In the genomic region with DNA sequence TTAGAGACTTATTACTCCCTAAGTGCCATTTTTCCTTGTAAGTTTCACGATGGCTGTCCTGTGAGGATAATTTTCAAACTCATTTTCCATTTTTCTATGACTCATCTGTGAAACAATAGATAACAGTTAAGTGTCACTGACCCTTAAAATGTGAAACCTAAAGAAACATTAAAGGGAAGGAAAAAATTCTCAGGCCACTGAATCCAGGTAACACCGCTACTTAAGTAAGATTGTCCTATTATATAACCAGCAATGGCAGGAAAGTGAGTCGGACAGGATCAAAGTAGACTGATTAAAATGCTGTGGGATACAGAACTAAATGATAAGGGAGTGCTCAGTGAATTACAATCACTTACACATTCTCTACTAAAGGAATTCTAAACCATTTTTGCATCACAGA, we compare ENCODE assay signal across 1 cellular context.
TF ChIP-seq lines count a peak whose summit lies in the region.

No MANE protein-coding gene starts in this region.

TF ChIP-seq in K562, 482 proteins besides CTCF, POLR2A, EP300 and RAD21 (continued from another document and continues in another):
- TF ChIP-seq, protein P1, sequence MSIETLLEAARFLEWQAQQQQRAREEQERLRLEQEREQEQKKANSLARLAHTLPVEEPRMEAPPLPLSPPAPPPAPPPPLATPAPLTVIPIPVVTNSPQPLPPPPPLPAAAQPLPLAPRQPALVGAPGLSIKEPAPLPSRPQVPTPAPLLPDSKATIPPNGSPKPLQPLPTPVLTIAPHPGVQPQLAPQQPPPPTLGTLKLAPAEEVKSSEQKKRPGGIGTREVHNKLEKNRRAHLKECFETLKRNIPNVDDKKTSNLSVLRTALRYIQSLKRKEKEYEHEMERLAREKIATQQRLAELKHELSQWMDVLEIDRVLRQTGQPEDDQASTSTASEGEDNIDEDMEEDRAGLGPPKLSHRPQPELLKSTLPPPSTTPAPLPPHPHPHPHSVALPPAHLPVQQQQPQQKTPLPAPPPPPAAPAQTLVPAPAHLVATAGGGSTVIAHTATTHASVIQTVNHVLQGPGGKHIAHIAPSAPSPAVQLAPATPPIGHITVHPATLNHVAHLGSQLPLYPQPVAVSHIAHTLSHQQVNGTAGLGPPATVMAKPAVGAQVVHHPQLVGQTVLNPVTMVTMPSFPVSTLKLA (conservative IDR thresholded peaks at IDR 0.05), result no peak
- TF ChIP-seq, protein P2, sequence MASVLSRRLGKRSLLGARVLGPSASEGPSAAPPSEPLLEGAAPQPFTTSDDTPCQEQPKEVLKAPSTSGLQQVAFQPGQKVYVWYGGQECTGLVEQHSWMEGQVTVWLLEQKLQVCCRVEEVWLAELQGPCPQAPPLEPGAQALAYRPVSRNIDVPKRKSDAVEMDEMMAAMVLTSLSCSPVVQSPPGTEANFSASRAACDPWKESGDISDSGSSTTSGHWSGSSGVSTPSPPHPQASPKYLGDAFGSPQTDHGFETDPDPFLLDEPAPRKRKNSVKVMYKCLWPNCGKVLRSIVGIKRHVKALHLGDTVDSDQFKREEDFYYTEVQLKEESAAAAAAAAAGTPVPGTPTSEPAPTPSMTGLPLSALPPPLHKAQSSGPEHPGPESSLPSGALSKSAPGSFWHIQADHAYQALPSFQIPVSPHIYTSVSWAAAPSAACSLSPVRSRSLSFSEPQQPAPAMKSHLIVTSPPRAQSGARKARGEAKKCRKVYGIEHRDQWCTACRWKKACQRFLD (CRISPR knock-in tag; IDR thresholded peaks at IDR 0.05), result no peak
- TF ChIP-seq E2F3 (CRISPR knock-in tag; IDR thresholded peaks at IDR 0.05) (no peak), ZNF785 (CRISPR knock-in tag; IDR thresholded peaks at IDR 0.05) (no peak), ZFPM2 (CRISPR knock-in tag; IDR thresholded peaks at IDR 0.05) (no peak), CC2D1A (IDR thresholded peaks at IDR 0.05) (no peak), ZNF408 (CRISPR knock-in tag; IDR thresholded peaks at IDR 0.05; ENCODE audit: low read depth) (no peak), ZNF121 (CRISPR knock-in tag; conservative IDR thresholded peaks at IDR 0.05) (no peak), CCAR2 (IDR thresholded peaks at IDR 0.05; ENCODE audit: low read depth, low read length) (no peak), MAZ (CRISPR knock-in tag; conservative IDR thresholded peaks at IDR 0.05 in 1 of 2, IDR thresholded peaks at IDR 0.05 in 1 of 2) (no peak), MTA2 (IDR thresholded peaks at IDR 0.05; ENCODE audit: low read depth) (0 out of 2 replicates have a peak, but pooled peaks have one; percentile 7), FOXJ3 (CRISPR knock-in tag; IDR thresholded peaks at IDR 0.05) (no peak), ZNF41 (CRISPR knock-in tag; conservative IDR thresholded peaks at IDR 0.05) (no peak), SREBF1 (IDR thresholded peaks at IDR 0.05; ENCODE audit: borderline replicate concordance, low read depth, low read length) (no peak), SNIP1 (IDR thresholded peaks at IDR 0.05; ENCODE audit: low read depth) (no peak), RAD51 (IDR thresholded peaks at IDR 0.05; ENCODE audit: borderline replicate concordance, low read depth) (no peak), ZKSCAN8 (CRISPR knock-in tag; IDR thresholded peaks at IDR 0.05) (no peak), PHB (CRISPR knock-in tag; IDR thresholded peaks at IDR 0.05) (no peak), KAT2B (IDR thresholded peaks at IDR 0.05; ENCODE audit: low read depth, low read length) (no peak), PTBP1 (IDR thresholded peaks at IDR 0.05; ENCODE audit: low read depth, low read length) (no peak), TARDBP (IDR thresholded peaks at IDR 0.05) (no peak), TAF7 (tag; IDR thresholded peaks at IDR 0.05) (no peak), PURB (CRISPR knock-in tag; IDR thresholded peaks at IDR 0.05; ENCODE audit: low read depth) (no peak), TCF7L2 (IDR thresholded peaks at IDR 0.05; ENCODE audit: low read depth, low read length) (no peak), DPF2 (IDR thresholded peaks at IDR 0.05) (peak; percentile 94), ZNF217 (CRISPR knock-in tag; IDR thresholded peaks at IDR 0.05) (no peak), ZNF764 (CRISPR knock-in tag; IDR thresholded peaks at IDR 0.05; ENCODE audit: low read depth) (no peak), CBX1 (IDR thresholded peaks at IDR 0.05; ENCODE audit: low read depth) (no peak), NR1H2 (CRISPR knock-in tag; IDR thresholded peaks at IDR 0.05) (no peak), SMARCA4 (IDR thresholded peaks at IDR 0.05) (peak; percentile 91), KLF6 (CRISPR knock-in tag; IDR thresholded peaks at IDR 0.05; ENCODE audit: borderline replicate concordance) (no peak), PCBP2 (IDR thresholded peaks at IDR 0.05; ENCODE audit: low read depth, low read length, poor library complexity, severe bottlenecking) (no peak), ZNF3 (CRISPR knock-in tag; IDR thresholded peaks at IDR 0.05) (no peak), NR2C1 (IDR thresholded peaks at IDR 0.05) (no peak), NR2C1 (tag; IDR thresholded peaks at IDR 0.05) (0 out of 2 replicates have a peak, but pooled peaks have one; percentile 36), MAFG (tag; conservative IDR thresholded peaks at IDR 0.05) (no peak), SRSF9 (IDR thresholded peaks at IDR 0.05; ENCODE audit: borderline replicate concordance, low read depth, low read length) (no peak), BCOR (IDR thresholded peaks at IDR 0.05) (no peak), KLF10 (CRISPR knock-in tag; IDR thresholded peaks at IDR 0.05) (no peak), CXXC5 (CRISPR knock-in tag; IDR thresholded peaks at IDR 0.05) (no peak), ZNF282 (CRISPR knock-in tag; IDR thresholded peaks at IDR 0.05) (no peak), RBM22 (IDR thresholded peaks at IDR 0.05; ENCODE audit: low read depth, low read length, poor library complexity, severe bottlenecking) (no peak), RBBP5 (IDR thresholded peaks at IDR 0.05; ENCODE audit: borderline replicate concordance, insufficient read depth, low read length, poor library complexity, severe bottlenecking) (no peak)
- TF ChIP-seq, protein P3, sequence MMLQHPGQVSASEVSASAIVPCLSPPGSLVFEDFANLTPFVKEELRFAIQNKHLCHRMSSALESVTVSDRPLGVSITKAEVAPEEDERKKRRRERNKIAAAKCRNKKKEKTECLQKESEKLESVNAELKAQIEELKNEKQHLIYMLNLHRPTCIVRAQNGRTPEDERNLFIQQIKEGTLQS (IDR thresholded peaks at IDR 0.05), result peak; percentile 93
- TF ChIP-seq, protein P3 (CRISPR knock-in tag; conservative IDR thresholded peaks at IDR 0.05), result no peak; the same call in 1 of the 2 replicates
- TF ChIP-seq, protein P4, sequence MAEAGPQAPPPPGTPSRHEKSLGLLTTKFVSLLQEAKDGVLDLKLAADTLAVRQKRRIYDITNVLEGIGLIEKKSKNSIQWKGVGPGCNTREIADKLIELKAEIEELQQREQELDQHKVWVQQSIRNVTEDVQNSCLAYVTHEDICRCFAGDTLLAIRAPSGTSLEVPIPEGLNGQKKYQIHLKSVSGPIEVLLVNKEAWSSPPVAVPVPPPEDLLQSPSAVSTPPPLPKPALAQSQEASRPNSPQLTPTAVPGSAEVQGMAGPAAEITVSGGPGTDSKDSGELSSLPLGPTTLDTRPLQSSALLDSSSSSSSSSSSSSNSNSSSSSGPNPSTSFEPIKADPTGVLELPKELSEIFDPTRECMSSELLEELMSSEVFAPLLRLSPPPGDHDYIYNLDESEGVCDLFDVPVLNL (CRISPR knock-in tag; IDR thresholded peaks at IDR 0.05; ENCODE audit: low read depth), result no peak
- TF ChIP-seq, protein P5, sequence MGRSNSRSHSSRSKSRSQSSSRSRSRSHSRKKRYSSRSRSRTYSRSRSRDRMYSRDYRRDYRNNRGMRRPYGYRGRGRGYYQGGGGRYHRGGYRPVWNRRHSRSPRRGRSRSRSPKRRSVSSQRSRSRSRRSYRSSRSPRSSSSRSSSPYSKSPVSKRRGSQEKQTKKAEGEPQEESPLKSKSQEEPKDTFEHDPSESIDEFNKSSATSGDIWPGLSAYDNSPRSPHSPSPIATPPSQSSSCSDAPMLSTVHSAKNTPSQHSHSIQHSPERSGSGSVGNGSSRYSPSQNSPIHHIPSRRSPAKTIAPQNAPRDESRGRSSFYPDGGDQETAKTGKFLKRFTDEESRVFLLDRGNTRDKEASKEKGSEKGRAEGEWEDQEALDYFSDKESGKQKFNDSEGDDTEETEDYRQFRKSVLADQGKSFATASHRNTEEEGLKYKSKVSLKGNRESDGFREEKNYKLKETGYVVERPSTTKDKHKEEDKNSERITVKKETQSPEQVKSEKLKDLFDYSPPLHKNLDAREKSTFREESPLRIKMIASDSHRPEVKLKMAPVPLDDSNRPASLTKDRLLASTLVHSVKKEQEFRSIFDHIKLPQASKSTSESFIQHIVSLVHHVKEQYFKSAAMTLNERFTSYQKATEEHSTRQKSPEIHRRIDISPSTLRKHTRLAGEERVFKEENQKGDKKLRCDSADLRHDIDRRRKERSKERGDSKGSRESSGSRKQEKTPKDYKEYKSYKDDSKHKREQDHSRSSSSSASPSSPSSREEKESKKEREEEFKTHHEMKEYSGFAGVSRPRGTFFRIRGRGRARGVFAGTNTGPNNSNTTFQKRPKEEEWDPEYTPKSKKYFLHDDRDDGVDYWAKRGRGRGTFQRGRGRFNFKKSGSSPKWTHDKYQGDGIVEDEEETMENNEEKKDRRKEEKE (IDR thresholded peaks at IDR 0.05; ENCODE audit: borderline replicate concordance in 1 of 2, control insufficient read depth in 1 of 2, low read depth in 2 of 2, low read length in 1 of 2), result no peak
- TF ChIP-seq, protein P6, sequence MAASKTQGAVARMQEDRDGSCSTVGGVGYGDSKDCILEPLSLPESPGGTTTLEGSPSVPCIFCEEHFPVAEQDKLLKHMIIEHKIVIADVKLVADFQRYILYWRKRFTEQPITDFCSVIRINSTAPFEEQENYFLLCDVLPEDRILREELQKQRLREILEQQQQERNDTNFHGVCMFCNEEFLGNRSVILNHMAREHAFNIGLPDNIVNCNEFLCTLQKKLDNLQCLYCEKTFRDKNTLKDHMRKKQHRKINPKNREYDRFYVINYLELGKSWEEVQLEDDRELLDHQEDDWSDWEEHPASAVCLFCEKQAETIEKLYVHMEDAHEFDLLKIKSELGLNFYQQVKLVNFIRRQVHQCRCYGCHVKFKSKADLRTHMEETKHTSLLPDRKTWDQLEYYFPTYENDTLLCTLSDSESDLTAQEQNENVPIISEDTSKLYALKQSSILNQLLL (CRISPR knock-in tag; IDR thresholded peaks at IDR 0.05; ENCODE audit: borderline replicate concordance), result no peak
- TF ChIP-seq, protein P7, sequence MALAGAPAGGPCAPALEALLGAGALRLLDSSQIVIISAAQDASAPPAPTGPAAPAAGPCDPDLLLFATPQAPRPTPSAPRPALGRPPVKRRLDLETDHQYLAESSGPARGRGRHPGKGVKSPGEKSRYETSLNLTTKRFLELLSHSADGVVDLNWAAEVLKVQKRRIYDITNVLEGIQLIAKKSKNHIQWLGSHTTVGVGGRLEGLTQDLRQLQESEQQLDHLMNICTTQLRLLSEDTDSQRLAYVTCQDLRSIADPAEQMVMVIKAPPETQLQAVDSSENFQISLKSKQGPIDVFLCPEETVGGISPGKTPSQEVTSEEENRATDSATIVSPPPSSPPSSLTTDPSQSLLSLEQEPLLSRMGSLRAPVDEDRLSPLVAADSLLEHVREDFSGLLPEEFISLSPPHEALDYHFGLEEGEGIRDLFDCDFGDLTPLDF (CRISPR knock-in tag; IDR thresholded peaks at IDR 0.05), result no peak
- TF ChIP-seq, protein P8, sequence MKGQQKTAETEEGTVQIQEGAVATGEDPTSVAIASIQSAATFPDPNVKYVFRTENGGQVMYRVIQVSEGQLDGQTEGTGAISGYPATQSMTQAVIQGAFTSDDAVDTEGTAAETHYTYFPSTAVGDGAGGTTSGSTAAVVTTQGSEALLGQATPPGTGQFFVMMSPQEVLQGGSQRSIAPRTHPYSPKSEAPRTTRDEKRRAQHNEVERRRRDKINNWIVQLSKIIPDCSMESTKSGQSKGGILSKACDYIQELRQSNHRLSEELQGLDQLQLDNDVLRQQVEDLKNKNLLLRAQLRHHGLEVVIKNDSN (CRISPR knock-in tag; IDR thresholded peaks at IDR 0.05), result no peak
- TF ChIP-seq, protein P9, sequence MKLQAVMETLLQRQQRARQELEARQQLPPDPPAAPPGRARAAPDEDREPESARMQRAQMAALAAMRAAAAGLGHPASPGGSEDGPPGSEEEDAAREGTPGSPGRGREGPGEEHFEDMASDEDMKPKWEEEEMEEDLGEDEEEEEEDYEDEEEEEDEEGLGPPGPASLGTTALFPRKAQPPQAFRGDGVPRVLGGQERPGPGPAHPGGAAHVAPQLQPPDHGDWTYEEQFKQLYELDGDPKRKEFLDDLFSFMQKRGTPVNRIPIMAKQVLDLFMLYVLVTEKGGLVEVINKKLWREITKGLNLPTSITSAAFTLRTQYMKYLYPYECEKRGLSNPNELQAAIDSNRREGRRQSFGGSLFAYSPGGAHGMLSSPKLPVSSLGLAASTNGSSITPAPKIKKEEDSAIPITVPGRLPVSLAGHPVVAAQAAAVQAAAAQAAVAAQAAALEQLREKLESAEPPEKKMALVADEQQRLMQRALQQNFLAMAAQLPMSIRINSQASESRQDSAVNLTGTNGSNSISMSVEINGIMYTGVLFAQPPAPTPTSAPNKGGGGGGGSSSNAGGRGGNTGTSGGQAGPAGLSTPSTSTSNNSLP (IDR thresholded peaks at IDR 0.05; ENCODE audit: borderline replicate concordance, low read depth, low read length), result no peak
- TF ChIP-seq, protein P10, sequence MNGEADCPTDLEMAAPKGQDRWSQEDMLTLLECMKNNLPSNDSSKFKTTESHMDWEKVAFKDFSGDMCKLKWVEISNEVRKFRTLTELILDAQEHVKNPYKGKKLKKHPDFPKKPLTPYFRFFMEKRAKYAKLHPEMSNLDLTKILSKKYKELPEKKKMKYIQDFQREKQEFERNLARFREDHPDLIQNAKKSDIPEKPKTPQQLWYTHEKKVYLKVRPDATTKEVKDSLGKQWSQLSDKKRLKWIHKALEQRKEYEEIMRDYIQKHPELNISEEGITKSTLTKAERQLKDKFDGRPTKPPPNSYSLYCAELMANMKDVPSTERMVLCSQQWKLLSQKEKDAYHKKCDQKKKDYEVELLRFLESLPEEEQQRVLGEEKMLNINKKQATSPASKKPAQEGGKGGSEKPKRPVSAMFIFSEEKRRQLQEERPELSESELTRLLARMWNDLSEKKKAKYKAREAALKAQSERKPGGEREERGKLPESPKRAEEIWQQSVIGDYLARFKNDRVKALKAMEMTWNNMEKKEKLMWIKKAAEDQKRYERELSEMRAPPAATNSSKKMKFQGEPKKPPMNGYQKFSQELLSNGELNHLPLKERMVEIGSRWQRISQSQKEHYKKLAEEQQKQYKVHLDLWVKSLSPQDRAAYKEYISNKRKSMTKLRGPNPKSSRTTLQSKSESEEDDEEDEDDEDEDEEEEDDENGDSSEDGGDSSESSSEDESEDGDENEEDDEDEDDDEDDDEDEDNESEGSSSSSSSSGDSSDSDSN (IDR thresholded peaks at IDR 0.05; ENCODE audit: borderline replicate concordance in 1 of 2, low read depth in 2 of 2, low read length in 2 of 2), result no peak
- TF ChIP-seq, protein P11, sequence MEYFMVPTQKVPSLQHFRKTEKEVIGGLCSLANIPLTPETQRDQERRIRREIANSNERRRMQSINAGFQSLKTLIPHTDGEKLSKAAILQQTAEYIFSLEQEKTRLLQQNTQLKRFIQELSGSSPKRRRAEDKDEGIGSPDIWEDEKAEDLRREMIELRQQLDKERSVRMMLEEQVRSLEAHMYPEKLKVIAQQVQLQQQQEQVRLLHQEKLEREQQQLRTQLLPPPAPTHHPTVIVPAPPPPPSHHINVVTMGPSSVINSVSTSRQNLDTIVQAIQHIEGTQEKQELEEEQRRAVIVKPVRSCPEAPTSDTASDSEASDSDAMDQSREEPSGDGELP (CRISPR knock-in tag; IDR thresholded peaks at IDR 0.05; ENCODE audit: borderline replicate concordance), result no peak
- TF ChIP-seq, protein P12, sequence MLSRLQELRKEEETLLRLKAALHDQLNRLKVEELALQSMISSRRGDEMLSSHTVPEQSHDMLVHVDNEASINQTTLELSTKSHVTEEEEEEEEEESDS (CRISPR knock-in tag; IDR thresholded peaks at IDR 0.05), result no peak
